In the genomic region with DNA sequence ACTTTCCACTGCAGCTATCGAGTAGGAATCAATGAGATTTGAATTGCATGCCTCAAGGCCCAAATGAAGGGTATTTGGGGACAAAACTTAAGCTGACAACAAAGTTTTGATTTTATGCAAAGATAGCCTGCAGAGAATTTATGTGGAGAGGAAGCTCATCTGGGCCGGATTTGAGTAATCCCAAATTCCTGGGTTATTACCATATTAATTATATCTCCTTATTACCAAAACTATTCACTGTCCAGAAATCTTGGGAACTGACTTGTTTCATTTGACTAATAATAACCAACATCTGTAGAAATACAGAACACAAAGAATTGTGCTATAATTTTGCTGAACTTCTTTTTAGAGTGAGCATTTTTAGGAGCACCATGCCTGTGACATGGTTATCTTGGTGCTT, we compare ENCODE assay signal across 24 cellular contexts.
"Had no signal": no experiment of that assay in that cellular context is flagged by ENCODE, and none has a peak within 500 bp of the region (broad histone marks: within the 10 kb centered on the region; RNA-seq: fewer than 3 reads in every experiment).

No MANE protein-coding gene starts in this region.

- DNase-seq: activated CD4-positive, alpha-beta T cell treated with anti-CD3 and anti-CD28 coated beads for 4 hours; activated CD8-positive, alpha-beta memory T cell treated with anti-CD3 and anti-CD28 coated beads, Interleukin-2, amount 50 U/mL, for 48 hours; activated CD8-positive, alpha-beta T cell treated with anti-CD3 and anti-CD28 coated beads, Interleukin-2, amount 10 ng/mL, durations not matched to agents 7 days and 5 days; activated naive CD4-positive, alpha-beta T cell treated with anti-CD3 and anti-CD28 coated beads, Interleukin-2, amount 50 U/mL, for 16 hours; activated T-cell treated with anti-CD3 and anti-CD28 coated beads, Interleukin-2, amount 50 U/mL, for 1 hour; aorta; body of pancreas; central memory CD4-positive, alpha-beta T cell; MG63; MV-4-11; NCI-H1092 treated with DMSO at 0.1 percent for 48 hours; NCI-H1417 treated with DMSO at 0.1 percent for 48 hours; NCI-H1694; NCI-H2029; NCI-H345; NCI-H510A; NCI-H526 treated with DMSO at 0.1 percent for 48 hours; NCI-H82; NK-92 treated with Interleukin-12 subunit alpha and Interleukin-12 subunit beta, amount 100 ng/mL, for 24 hours; OCI-M1; RPMI8226; SJCRH30 had no signal

- H3K27ac Mint-ChIP-seq: activated CD8-positive, alpha-beta T cell treated with anti-CD3 and anti-CD28 coated beads, Interleukin-2, amount 10 ng/mL, durations not matched to agents 7 days and 5 days; T-helper 1 cell treated with Interleukin-12 subunit alpha and Interleukin-12 subunit beta and Interleukin-4 antibody, amounts not matched to agents 30 μg/mL and 1 μg/mL, for 36 hours had no signal

- H3K4me3 ChIP-seq: body of pancreas, coronary artery, MG63, SJCRH30 had no signal

- H3K4me3 Mint-ChIP-seq: activated CD8-positive, alpha-beta T cell treated with anti-CD3 and anti-CD28 coated beads, Interleukin-2, amount 10 ng/mL, durations not matched to agents 7 days and 5 days; T-helper 1 cell treated with Interleukin-12 subunit alpha and Interleukin-12 subunit beta and Interleukin-4 antibody, amounts not matched to agents 30 μg/mL and 1 μg/mL, for 36 hours had no signal

- H3K9me3 Mint-ChIP-seq: T-helper 1 cell treated with Interleukin-12 subunit alpha and Interleukin-12 subunit beta and Interleukin-4 antibody, amounts not matched to agents 30 μg/mL and 1 μg/mL, for 36 hours had no signal
